In genomic region chr3:170079466-170080165, GRCh38 we compare ENCODE assay signal across 1 cellular context.
TF ChIP-seq lines count a peak whose summit lies in the region.

No MANE protein-coding gene starts in this region.

TF ChIP-seq in HepG2, 621 proteins besides CTCF, POLR2A, EP300 and RAD21 (continued from another document and continues in another):
- TF ChIP-seq ARID2 (CRISPR knock-in tag; IDR thresholded peaks at IDR 0.05; ENCODE audit: borderline replicate concordance) (0 out of 2 replicates have a peak, but pooled peaks have one; percentile 58), HOMEZ (CRISPR knock-in tag; IDR thresholded peaks at IDR 0.05; ENCODE audit: low read depth) (peak; percentile 67; the same call in 1 of the 2 replicates), ZFP82 (CRISPR knock-in tag; IDR thresholded peaks at IDR 0.05; ENCODE audit: borderline replicate concordance) (0 out of 2 replicates have a peak, but pooled peaks have one; percentile 37), PAXIP1 (CRISPR knock-in tag; conservative IDR thresholded peaks at IDR 0.05) (peak; percentile 61), TARDBP (CRISPR knock-in tag; IDR thresholded peaks at IDR 0.05) (no peak), MIXL1 (CRISPR knock-in tag; IDR thresholded peaks at IDR 0.05) (0 out of 2 replicates have a peak, but pooled peaks have one; percentile 64), PRPF4 (IDR thresholded peaks at IDR 0.05; ENCODE audit: low read depth, low read length, poor library complexity, severe bottlenecking) (no peak), TBP (CRISPR knock-in tag; IDR thresholded peaks at IDR 0.05) (no peak), PLRG1 (conservative IDR thresholded peaks at IDR 0.05) (no peak), SOX13 (IDR thresholded peaks at IDR 0.05) (no peak), SOX13 (CRISPR knock-in tag; conservative IDR thresholded peaks at IDR 0.05 in 1 of 2, IDR thresholded peaks at IDR 0.05 in 1 of 2) (peak in 1 of 2 experiments; percentile 65; a peak in 2 of 4 replicates), SMARCC2 (IDR thresholded peaks at IDR 0.05) (no peak), AHDC1 (CRISPR knock-in tag; IDR thresholded peaks at IDR 0.05; ENCODE audit: borderline replicate concordance) (peak; percentile 41; the same call in 1 of the 2 replicates), POLR2AphosphoS5 (IDR thresholded peaks at IDR 0.05; ENCODE audit: low read depth, low read length) (0 out of 2 replicates have a peak, but pooled peaks have one; percentile 11), ZFP36 (IDR thresholded peaks at IDR 0.05; ENCODE audit: borderline replicate concordance, low read depth, low read length, partially characterized antibody) (no peak), ZNF761 (CRISPR knock-in tag; conservative IDR thresholded peaks at IDR 0.05) (no peak), HCFC1 (IDR thresholded peaks at IDR 0.05; ENCODE audit: low read depth, low read length) (no peak), PHF21A (CRISPR knock-in tag; IDR thresholded peaks at IDR 0.05) (no peak), ZBTB1 (CRISPR knock-in tag; IDR thresholded peaks at IDR 0.05; ENCODE audit: borderline replicate concordance) (no peak), AKAP8 (CRISPR knock-in tag; IDR thresholded peaks at IDR 0.05) (no peak), YEATS2 (CRISPR knock-in tag; IDR thresholded peaks at IDR 0.05; ENCODE audit: borderline replicate concordance) (no peak), HNF1A (IDR thresholded peaks at IDR 0.05; ENCODE audit: low read depth) (peak; percentile 87), HNF1A (CRISPR knock-in tag; IDR thresholded peaks at IDR 0.05; ENCODE audit: borderline replicate concordance) (peak; percentile 80; the same call in 1 of the 2 replicates), KLF13 (CRISPR knock-in tag; IDR thresholded peaks at IDR 0.05) (no peak), ZNF670 (CRISPR knock-in tag; IDR thresholded peaks at IDR 0.05; ENCODE audit: borderline replicate concordance) (0 out of 2 replicates have a peak, but pooled peaks have one; percentile 24), ZFX (CRISPR knock-in tag; IDR thresholded peaks at IDR 0.05; ENCODE audit: low read depth) (0 out of 2 replicates have a peak, but pooled peaks have one; percentile 41)
- TF ChIP-seq, protein P1, sequence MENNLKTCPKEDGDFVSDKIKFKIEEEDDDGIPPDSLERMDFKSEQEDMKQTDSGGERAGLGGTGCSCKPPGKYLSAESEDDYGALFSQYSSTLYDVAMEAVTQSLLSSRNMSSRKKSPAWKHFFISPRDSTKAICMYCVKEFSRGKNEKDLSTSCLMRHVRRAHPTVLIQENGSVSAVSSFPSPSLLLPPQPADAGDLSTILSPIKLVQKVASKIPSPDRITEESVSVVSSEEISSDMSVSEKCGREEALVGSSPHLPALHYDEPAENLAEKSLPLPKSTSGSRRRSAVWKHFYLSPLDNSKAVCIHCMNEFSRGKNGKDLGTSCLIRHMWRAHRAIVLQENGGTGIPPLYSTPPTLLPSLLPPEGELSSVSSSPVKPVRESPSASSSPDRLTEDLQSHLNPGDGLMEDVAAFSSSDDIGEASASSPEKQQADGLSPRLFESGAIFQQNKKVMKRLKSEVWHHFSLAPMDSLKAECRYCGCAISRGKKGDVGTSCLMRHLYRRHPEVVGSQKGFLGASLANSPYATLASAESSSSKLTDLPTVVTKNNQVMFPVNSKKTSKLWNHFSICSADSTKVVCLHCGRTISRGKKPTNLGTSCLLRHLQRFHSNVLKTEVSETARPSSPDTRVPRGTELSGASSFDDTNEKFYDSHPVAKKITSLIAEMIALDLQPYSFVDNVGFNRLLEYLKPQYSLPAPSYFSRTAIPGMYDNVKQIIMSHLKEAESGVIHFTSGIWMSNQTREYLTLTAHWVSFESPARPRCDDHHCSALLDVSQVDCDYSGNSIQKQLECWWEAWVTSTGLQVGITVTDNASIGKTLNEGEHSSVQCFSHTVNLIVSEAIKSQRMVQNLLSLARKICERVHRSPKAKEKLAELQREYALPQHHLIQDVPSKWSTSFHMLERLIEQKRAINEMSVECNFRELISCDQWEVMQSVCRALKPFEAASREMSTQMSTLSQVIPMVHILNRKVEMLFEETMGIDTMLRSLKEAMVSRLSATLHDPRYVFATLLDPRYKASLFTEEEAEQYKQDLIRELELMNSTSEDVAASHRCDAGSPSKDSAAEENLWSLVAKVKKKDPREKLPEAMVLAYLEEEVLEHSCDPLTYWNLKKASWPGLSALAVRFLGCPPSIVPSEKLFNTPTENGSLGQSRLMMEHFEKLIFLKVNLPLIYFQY (CRISPR knock-in tag; IDR thresholded peaks at IDR 0.05; ENCODE audit: borderline replicate concordance), result peak; percentile 81; the same call in 1 of the 2 replicates
- TF ChIP-seq, protein P2, sequence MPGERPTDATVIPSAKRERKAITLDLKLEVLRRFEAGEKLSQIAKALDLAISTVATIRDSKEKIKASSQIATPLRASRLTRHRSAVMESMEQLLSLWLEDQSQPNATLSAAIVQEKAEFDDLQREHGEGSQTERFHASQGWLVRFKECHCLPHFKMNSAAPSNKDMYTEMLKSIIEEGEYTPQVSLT (CRISPR knock-in tag; IDR thresholded peaks at IDR 0.05; ENCODE audit: borderline replicate concordance, low read depth), result no peak
- TF ChIP-seq, protein P3, sequence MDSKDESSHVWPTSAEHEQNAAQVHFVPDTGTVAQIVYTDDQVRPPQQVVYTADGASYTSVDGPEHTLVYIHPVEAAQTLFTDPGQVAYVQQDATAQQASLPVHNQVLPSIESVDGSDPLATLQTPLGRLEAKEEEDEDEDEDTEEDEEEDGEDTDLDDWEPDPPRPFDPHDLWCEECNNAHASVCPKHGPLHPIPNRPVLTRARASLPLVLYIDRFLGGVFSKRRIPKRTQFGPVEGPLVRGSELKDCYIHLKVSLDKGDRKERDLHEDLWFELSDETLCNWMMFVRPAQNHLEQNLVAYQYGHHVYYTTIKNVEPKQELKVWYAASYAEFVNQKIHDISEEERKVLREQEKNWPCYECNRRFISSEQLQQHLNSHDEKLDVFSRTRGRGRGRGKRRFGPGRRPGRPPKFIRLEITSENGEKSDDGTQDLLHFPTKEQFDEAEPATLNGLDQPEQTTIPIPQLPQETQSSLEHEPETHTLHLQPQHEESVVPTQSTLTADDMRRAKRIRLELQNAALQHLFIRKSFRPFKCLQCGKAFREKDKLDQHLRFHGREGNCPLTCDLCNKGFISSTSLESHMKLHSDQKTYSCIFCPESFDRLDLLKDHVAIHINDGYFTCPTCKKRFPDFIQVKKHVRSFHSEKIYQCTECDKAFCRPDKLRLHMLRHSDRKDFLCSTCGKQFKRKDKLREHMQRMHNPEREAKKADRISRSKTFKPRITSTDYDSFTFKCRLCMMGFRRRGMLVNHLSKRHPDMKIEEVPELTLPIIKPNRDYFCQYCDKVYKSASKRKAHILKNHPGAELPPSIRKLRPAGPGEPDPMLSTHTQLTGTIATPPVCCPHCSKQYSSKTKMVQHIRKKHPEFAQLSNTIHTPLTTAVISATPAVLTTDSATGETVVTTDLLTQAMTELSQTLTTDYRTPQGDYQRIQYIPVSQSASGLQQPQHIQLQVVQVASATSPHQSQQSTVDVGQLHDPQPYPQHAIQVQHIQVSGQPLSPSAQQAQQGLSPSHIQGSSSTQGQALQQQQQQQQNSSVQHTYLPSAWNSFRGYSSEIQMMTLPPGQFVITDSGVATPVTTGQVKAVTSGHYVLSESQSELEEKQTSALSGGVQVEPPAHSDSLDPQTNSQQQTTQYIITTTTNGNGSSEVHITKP (CRISPR knock-in tag; IDR thresholded peaks at IDR 0.05; ENCODE audit: low read depth), result no peak
